ENCODE assay signal across 8 cellular contexts in the genomic region with DNA sequence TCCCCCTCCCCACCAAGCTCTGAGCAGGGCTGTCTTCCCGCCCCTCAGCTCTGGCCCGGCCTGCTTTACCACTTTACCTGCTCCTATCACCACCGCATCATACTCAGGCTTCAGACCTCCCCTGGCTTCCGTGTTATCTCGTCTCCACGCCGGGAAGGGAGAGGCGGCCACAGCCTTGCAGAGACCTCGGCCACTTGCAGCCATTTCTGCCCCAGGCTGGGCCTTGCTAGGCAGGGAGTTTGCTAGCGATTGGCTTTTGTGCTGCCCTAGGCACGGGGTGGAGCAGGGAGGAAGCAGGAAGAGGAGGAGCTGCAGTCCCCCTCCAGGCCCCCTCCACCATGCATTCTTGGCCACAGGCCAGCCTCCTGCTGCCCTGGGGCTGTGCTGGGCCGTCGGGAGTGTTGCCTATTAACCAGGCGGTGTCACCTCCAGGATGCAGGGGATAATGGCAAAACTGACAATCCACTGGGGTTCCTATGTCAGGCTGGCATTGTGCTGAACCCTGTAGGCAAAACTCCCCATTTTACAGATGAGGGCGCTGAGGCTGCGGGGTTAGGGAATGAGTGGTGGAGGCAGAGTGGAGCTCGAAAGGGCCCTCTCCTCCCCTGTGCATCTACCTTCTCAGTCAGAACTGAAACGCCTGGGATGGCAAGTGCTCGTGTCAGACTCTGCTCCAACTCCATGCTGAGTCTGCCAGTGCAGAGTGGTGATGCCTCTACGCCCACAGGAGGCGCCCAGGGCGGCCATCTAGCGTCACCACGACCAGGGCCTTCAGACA. TPM values are rescaled to one million over a fixed set of nuclear protein-coding genes. Genes with fewer than 3 reads are reported as not detected.
DNase-seq lines count a peak whose midpoint lies in the region; ATAC-seq and TF ChIP-seq lines count a peak whose summit lies in the region.

A gene (minus strand): TSS at position 251 of the 778 bp plus-strand sequence. CDS start 47 bp downstream, at position 204.

- no peaks in the 10 kb centered on the region for H3K27me3 ChIP-seq in SJSA1 (replicated peaks)
- H3K27me3 ChIP-seq in cardiac muscle cell = no peaks in the 10 kb centered on the region

- H3K36me3 ChIP-seq in SJSA1 = peaks cover 22% of the 10 kb centered on the region
- H3K36me3 ChIP-seq in cardiac muscle cell = no peaks in the 10 kb centered on the region

- DNase-seq in HT-29 (ENCODE audit: low spot score) (peak; percentile 97), SJSA1 (ENCODE audit: low read depth in 1 of 2, low spot score in 2 of 2) (peak; percentile 90 to 96), cardiac muscle cell (ENCODE audit: low read depth in 1 of 2, low spot score in 1 of 2) (peak; percentile 93 to 96), occipital lobe (lab: John Stamatoyannopoulos, UW) (peak; percentile 70)

- ATAC-seq in GM19351 (IDR thresholded peaks at IDR 0.05; ENCODE audit: unreplicated experiment) (no peak), GM21717 (IDR thresholded peaks at IDR 0.05; ENCODE audit: unreplicated experiment) (no peak)

- no peak for TF ChIP-seq CTCF in cardiac muscle cell (IDR thresholded peaks at IDR 0.05; ENCODE audit: low read depth, low read length)

- H3K9me3 ChIP-seq in SJSA1 (replicated peaks) (no peaks in the 10 kb centered on the region), cardiac muscle cell (ENCODE audit: low read depth) (no peaks in the 10 kb centered on the region)

- peak within 1 kb of the TSS; percentile 35 for H3K27ac ChIP-seq in SJSA1
- H3K27ac ChIP-seq in angular gyrus (ENCODE audit: low read depth, low read length) = peak within 1 kb of the TSS; percentile 26
- peak within 1 kb of the TSS; percentile 86 for H3K27ac ChIP-seq in cardiac muscle cell

- H3K4me1 ChIP-seq in SJSA1 (replicated peaks) = peaks cover 17% of the 10 kb centered on the region
- H3K4me1 ChIP-seq in cardiac muscle cell (ENCODE audit: low read depth) = peaks cover 37% of the 10 kb centered on the region

- H3K4me3 ChIP-seq in GM08714 (ENCODE audit: low read length) (peak within 1 kb of the TSS; percentile 37; the same call in 1 of the 2 replicates), SJSA1 (peak within 1 kb of the TSS; percentile 52), cardiac muscle cell (peak within 1 kb of the TSS; percentile 34)

RNA-seq across cellular contexts. Expression of the gene that starts here (rescaled TPM):
- total RNA-seq in HT-29 (2014; rRNA removed; shearing (Covaris generic)) = 10.8 and 20.9 TPM in 2 replicates
- total RNA-seq in SJSA1 (2014; rRNA removed; shearing (Covaris generic)) = 10.8 and 13.8 TPM in 2 replicates
- total RNA-seq in cardiac muscle cell = 22.9 and 45.1 TPM in 2 replicates
- 27.5 and 40.6 TPM in 2 replicates for polyA plus RNA-seq in cardiac muscle cell
- total RNA-seq in occipital lobe = 1.4 TPM

Comparison
In these comparisons a context has a peak if more than half of its experiments do, and no peak if none do; other contexts are left out.
1. H3K27ac ChIP-seq: peak in every context shown above with its lines; median percentile 86 in cardiac muscle cell; 35 in SJSA1; 26 in angular gyrus.